ENCODE assay signal across 9 cellular contexts in genomic region chr19:15526408-15526807, GRCh38. TPM values are rescaled to one million over a fixed set of nuclear protein-coding genes. Genes with fewer than 3 reads are reported as not detected.
"Had no signal": no experiment of that assay in that cellular context is flagged by ENCODE, and none has a peak within 500 bp of the region (broad histone marks: within the 10 kb centered on the region; RNA-seq: fewer than 3 reads in every experiment).

No MANE protein-coding gene starts in this region.

- H3K27ac Mint-ChIP-seq: IgD-negative memory B cell had no signal

- H3K36me3 Mint-ChIP-seq: IgD-negative memory B cell had no signal

- DNase-seq: IMR-90, KBM-7, KG1 had no signal

- H3K4me2 ChIP-seq: KMS-11 had no signal

- H3K4me1 Mint-ChIP-seq: IgD-negative memory B cell had no signal

- H3K9ac ChIP-seq: KMS-11 had no signal

- H3K4me3 Mint-ChIP-seq: IgD-negative memory B cell had no signal

- H3K27ac ChIP-seq: HL-60, KMS-11 had no signal

- FAIRE-seq: HTR-8/SVneo had no signal

RNA-seq across cellular contexts. Expression of gene CYP4F22, which starts 18.1 kb away (rescaled TPM):
- total RNA-seq: HT-29, HT1080, IMR-90 had no signal
- polyA plus RNA-seq: IgD-negative memory B cell, IMR-90 had no signal

RNA-seq across cellular contexts. Expression of gene PGLYRP2, which starts 47.1 kb away (rescaled TPM):
- total RNA-seq: HT-29, HT1080, IMR-90 had no signal
- polyA plus RNA-seq: IgD-negative memory B cell, IMR-90 had no signal
